ENCODE assay signal across 15 cellular contexts in genomic region chr9:4421847-4422246, GRCh38.
"Had no signal": no experiment of that assay in that cellular context is flagged by ENCODE, and none has a peak within 500 bp of the region (broad histone marks: within the 10 kb centered on the region; RNA-seq: fewer than 3 reads in every experiment).

No MANE protein-coding gene starts in this region.

- H3K27ac ChIP-seq: esophagus squamous epithelium, heart right ventricle, neural progenitor cell, psoas muscle, skin epidermis, tibial nerve had no signal

- H3K4me3 ChIP-seq: esophagus squamous epithelium, heart right ventricle, neural progenitor cell, psoas muscle, skin epidermis, tibial nerve had no signal

- H3K27me3 ChIP-seq: esophagus squamous epithelium, heart right ventricle, neural progenitor cell, tibial nerve had no signal

- H3K4me2 ChIP-seq: neural progenitor cell had no signal

- H3K9ac ChIP-seq: neural progenitor cell had no signal

- ATAC-seq: activated CD8-positive, alpha-beta T cell treated with anti-CD3 and anti-CD28 coated beads for 36 hours; heart right ventricle; psoas muscle; right cardiac atrium had no signal

- H3K4me1 ChIP-seq: psoas muscle, tibial nerve had no signal

- H3K9me3 ChIP-seq: esophagus squamous epithelium, heart right ventricle, psoas muscle, tibial nerve had no signal

- H3K36me3 ChIP-seq: esophagus squamous epithelium, heart right ventricle, neural progenitor cell, tibial nerve had no signal

- H2AFZ ChIP-seq: neural progenitor cell had no signal

- DNase-seq: activated CD4-positive, alpha-beta T cell treated with anti-CD3 and anti-CD28 coated beads, Interleukin-2, amount 10 ng/mL, durations not matched to agents 24 days and 14 days; activated T-cell treated with anti-CD3 and anti-CD28 coated beads, Interleukin-2, amount 50 U/mL, for 1 hour; anterior cingulate cortex; caudate nucleus; esophagus squamous epithelium; heart right ventricle; immature natural killer cell; mesenchymal stem cell; psoas muscle; right cardiac atrium; T-helper 9 cell had no signal
